ENCODE assay signal across 21 cellular contexts in the genomic region with DNA sequence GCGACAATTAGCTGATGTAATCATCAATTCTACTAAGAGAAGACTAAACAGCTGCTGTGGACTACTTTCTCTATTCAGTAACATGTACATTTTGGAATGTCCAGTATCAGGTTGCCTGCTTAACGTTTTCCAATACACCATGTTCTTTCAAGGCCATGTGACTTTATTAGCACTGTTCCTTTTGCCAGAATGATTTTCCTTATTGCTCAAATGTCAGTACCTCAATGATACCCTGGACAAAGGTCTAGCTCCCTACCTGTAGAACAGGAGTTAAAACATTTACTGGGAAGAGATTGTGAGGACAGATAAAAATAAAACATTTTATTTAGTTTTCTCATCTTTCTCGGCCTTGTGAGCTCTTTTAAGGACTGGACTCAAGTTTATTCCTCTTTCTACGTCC. TPM values are rescaled to one million over a fixed set of nuclear protein-coding genes. Genes with fewer than 3 reads are reported as not detected.
DNase-seq lines count a peak whose midpoint lies in the region; ATAC-seq, FAIRE-seq and TF ChIP-seq lines count a peak whose summit lies in the region.
"Had no signal": no experiment of that assay in that cellular context is flagged by ENCODE, and none has a peak within 500 bp of the region (broad histone marks: within the 10 kb centered on the region; RNA-seq: fewer than 3 reads in every experiment).

No MANE protein-coding gene starts in this region.

- intact Hi-C loops in transverse colon (cut with DNase I; ENCODE audit: low total_unique reads) = loop anchor here (10.0 kb wide), 1 partner anchor 65 kb away; no protein-coding TSS in a partner anchor

- in situ Hi-C loops in transverse colon (cut with MboI; ENCODE audit: low pct_ligation_motif_present in 1 of 4, low pct_unique_long_range_greater_than_20kb in 1 of 4, low sequenced_read_pairs in 3 of 4) = no loop called here

- no peak for TF ChIP-seq EP300 in transverse colon (IDR thresholded peaks at IDR 0.05; ENCODE audit: low read depth)

- no peaks in the 10 kb centered on the region for H3K9me3 ChIP-seq in transverse colon
- H3K9me3 ChIP-seq: BE2C had no signal

- ATAC-seq in activated naive CD8-positive, alpha-beta T cell treated with anti-CD3 and anti-CD28 coated beads, Interleukin-2, amount 50 U/mL, for 24 hours = no peak
- ATAC-seq in WTC11 (no peak), GM21576 (IDR thresholded peaks at IDR 0.05; ENCODE audit: unreplicated experiment) (no peak)
- ATAC-seq: CD8-positive, alpha-beta T cell had no signal

- H3K4me3 ChIP-seq in transverse colon = no peak overlapping the region

- no peak for DNase-seq in activated naive CD8-positive, alpha-beta T cell treated with anti-CD3 and anti-CD28 coated beads, Interleukin-2, amount 50 U/mL, for 24 hours
- DNase-seq in WTC11 (ENCODE audit: low spot score) (no peak), transverse colon (no peak), NCI-H748 (lab: John Stamatoyannopoulos, UW; ENCODE audit: unreplicated experiment) (no peak), GM12891 (ENCODE audit: insufficient read length, low spot score) (no peak)
- DNase-seq: BE2C; CD8-positive, alpha-beta T cell; COR-L47; DMS153; DMS79 treated with DMSO at 0.1 percent for 48 hours; EL; GOT3; H9 had no signal

- peaks cover 22% of the 10 kb centered on the region for H3K4me1 Mint-ChIP-seq in activated naive CD8-positive, alpha-beta T cell (ENCODE audit: low read depth)
- H3K4me1 Mint-ChIP-seq in activated naive CD8-positive, alpha-beta T cell treated with anti-CD3 and anti-CD28 coated beads, Interleukin-2, amount 50 U/mL, for 24 hours = peaks cover 23% of the 10 kb centered on the region
- peaks cover 15% of the 10 kb centered on the region for H3K4me1 Mint-ChIP-seq in WTC11
- H3K4me1 Mint-ChIP-seq in nephron = peaks cover 35% of the 10 kb centered on the region

- H3K36me3 ChIP-seq in transverse colon = no peaks in the 10 kb centered on the region
- H3K36me3 ChIP-seq: BE2C had no signal

- no peak for FAIRE-seq in GM12891 (lab: Jason Lieb, UNC)
- FAIRE-seq: A204.1, D721Med, G401.6, GM12892 had no signal

- WGBS in transverse colon (ENCODE audit: low coverage in 1 of 2), 2 donors = 29 to 46% methylated on average over 4 of the region's 4 CpGs

- no peaks in the 10 kb centered on the region for H3K27me3 ChIP-seq in transverse colon
- H3K27me3 ChIP-seq: BE2C had no signal

- H3K4me1 ChIP-seq in transverse colon = peaks cover 9 to 39% (median 19%) of the 10 kb centered on the region in 4 donors

- CTCF ChIA-PET in WTC11 (lab: Charles Lee) = interaction anchor here (0.9 to 1.6 kb wide), 2 partner anchors 14 to 132 kb away, joined by 3 to 11 read pairs; no protein-coding TSS in a partner anchor

- POLR2A ChIA-PET in WTC11 (lab: Charles Lee) = no interaction called here

- H3K27ac Mint-ChIP-seq in activated naive CD8-positive, alpha-beta T cell = peak overlapping the region; percentile 56
- no peak overlapping the region for H3K27ac Mint-ChIP-seq in activated naive CD8-positive, alpha-beta T cell treated with anti-CD3 and anti-CD28 coated beads, Interleukin-2, amount 50 U/mL, for 24 hours
- H3K27ac Mint-ChIP-seq in WTC11 (peak overlapping the region; percentile 52; the same call in 1 of the 2 replicates), nephron (peak overlapping the region; percentile 11 to 32 (median 26))
- H3K27ac Mint-ChIP-seq: CD8-positive, alpha-beta T cell; H9 had no signal

- no peak for TF ChIP-seq CTCF in WTC11 (IDR thresholded peaks at IDR 0.05)
- no peak for TF ChIP-seq CTCF in nephron (IDR thresholded peaks at IDR 0.05; ENCODE audit: unreplicated experiment in 3 of 3)
- TF ChIP-seq CTCF in transverse colon (IDR thresholded peaks at IDR 0.05) = no peak

- no peak for TF ChIP-seq POLR2A in transverse colon (IDR thresholded peaks at IDR 0.05)
- TF ChIP-seq POLR2A in GM12891 (IDR thresholded peaks at IDR 0.05; ENCODE audit: low read depth, low read length) = no peak

- H3K27me3 Mint-ChIP-seq in activated naive CD8-positive, alpha-beta T cell = no peaks in the 10 kb centered on the region
- H3K27me3 Mint-ChIP-seq in activated naive CD8-positive, alpha-beta T cell treated with anti-CD3 and anti-CD28 coated beads, Interleukin-2, amount 50 U/mL, for 24 hours = no peaks in the 10 kb centered on the region
- no peaks in the 10 kb centered on the region for H3K27me3 Mint-ChIP-seq in WTC11 (ENCODE audit: low read depth)
- H3K27me3 Mint-ChIP-seq in nephron (ENCODE audit: low read depth) = no peaks in the 10 kb centered on the region

- H3K9me3 Mint-ChIP-seq in activated naive CD8-positive, alpha-beta T cell (ENCODE audit: low read depth) = no peaks in the 10 kb centered on the region
- no peaks in the 10 kb centered on the region for H3K9me3 Mint-ChIP-seq in activated naive CD8-positive, alpha-beta T cell treated with anti-CD3 and anti-CD28 coated beads, Interleukin-2, amount 50 U/mL, for 24 hours
- no peaks in the 10 kb centered on the region for H3K9me3 Mint-ChIP-seq in WTC11
- H3K9me3 Mint-ChIP-seq in nephron = no peaks in the 10 kb centered on the region
- H3K9me3 Mint-ChIP-seq: CD8-positive, alpha-beta T cell; H9 had no signal

- peaks cover 9% of the 10 kb centered on the region for H3K36me3 Mint-ChIP-seq in activated naive CD8-positive, alpha-beta T cell
- H3K36me3 Mint-ChIP-seq in activated naive CD8-positive, alpha-beta T cell treated with anti-CD3 and anti-CD28 coated beads, Interleukin-2, amount 50 U/mL, for 24 hours (ENCODE audit: low read depth) = peaks cover 20% of the 10 kb centered on the region
- H3K36me3 Mint-ChIP-seq in WTC11 (no peaks in the 10 kb centered on the region), nephron (ENCODE audit: low read depth) (no peaks in the 10 kb centered on the region)

- peak overlapping the region; percentile 62 to 72 (median 64) for H3K27ac ChIP-seq in transverse colon
- H3K27ac ChIP-seq: C4-2B had no signal

- H3K4me3 Mint-ChIP-seq in activated naive CD8-positive, alpha-beta T cell = no peak overlapping the region
- no peak overlapping the region for H3K4me3 Mint-ChIP-seq in activated naive CD8-positive, alpha-beta T cell treated with anti-CD3 and anti-CD28 coated beads, Interleukin-2, amount 50 U/mL, for 24 hours
- H3K4me3 Mint-ChIP-seq in WTC11 (no peak overlapping the region), nephron (peak overlapping the region in 2 of 3 experiments; percentile 48 to 65)
- H3K4me3 Mint-ChIP-seq: CD8-positive, alpha-beta T cell; H9 had no signal

TF ChIP-seq in WTC11, 78 proteins besides CTCF, POLR2A, EP300 and RAD21:
- TF ChIP-seq NR2C2 (CRISPR knock-in tag; IDR thresholded peaks at IDR 0.05) = no peak
- TF ChIP-seq ZNF121 (CRISPR knock-in tag; IDR thresholded peaks at IDR 0.05) = no peak

TF ChIP-seq in GM12891, 5 proteins besides CTCF, POLR2A, EP300 and RAD21:
- TF ChIP-seq POLR2AphosphoS5 (IDR thresholded peaks at IDR 0.05; ENCODE audit: low read depth, low read length) = no peak
- TF ChIP-seq SPI1 (IDR thresholded peaks at IDR 0.05; ENCODE audit: low read depth, low read length) = no peak
- TF ChIP-seq POU2F2 (IDR thresholded peaks at IDR 0.05; ENCODE audit: low read depth, low read length) = no peak
- TF ChIP-seq PAX5 (IDR thresholded peaks at IDR 0.05; ENCODE audit: insufficient read depth, low read length, severe bottlenecking) = no peak
- no peak for TF ChIP-seq TAF1 (IDR thresholded peaks at IDR 0.05; ENCODE audit: low read depth, low read length)

RNA-seq across cellular contexts. Expression of a gene that starts 3.8 kb away (rescaled TPM):
- total RNA-seq in WTC11 (2021) = 57.7 to 64.1 TPM (median 59.0 TPM) in 3 replicates
- 10 to 100 TPM; 13.9 to 52.7 (median 45.1) TPM for total RNA-seq in transverse colon
- polyA plus RNA-seq in GM12891 (2012; ENCODE audit: low read depth, missing spikeins) = 23.8 TPM

Comparison
In these comparisons a context has a peak if more than half of its experiments do, and no peak if none do; other contexts are left out.
1. H3K4me3 Mint-ChIP-seq: peak in nephron (2 of 3); none in activated naive CD8-positive, alpha-beta T cell (single experiment), activated naive CD8-positive, alpha-beta T cell treated with anti-CD3 and anti-CD28 coated beads, Interleukin-2, amount 50 U/mL, for 24 hours (single experiment) and WTC11 (single experiment).